ENCODE assay signal across 8 cellular contexts in the genomic region with DNA sequence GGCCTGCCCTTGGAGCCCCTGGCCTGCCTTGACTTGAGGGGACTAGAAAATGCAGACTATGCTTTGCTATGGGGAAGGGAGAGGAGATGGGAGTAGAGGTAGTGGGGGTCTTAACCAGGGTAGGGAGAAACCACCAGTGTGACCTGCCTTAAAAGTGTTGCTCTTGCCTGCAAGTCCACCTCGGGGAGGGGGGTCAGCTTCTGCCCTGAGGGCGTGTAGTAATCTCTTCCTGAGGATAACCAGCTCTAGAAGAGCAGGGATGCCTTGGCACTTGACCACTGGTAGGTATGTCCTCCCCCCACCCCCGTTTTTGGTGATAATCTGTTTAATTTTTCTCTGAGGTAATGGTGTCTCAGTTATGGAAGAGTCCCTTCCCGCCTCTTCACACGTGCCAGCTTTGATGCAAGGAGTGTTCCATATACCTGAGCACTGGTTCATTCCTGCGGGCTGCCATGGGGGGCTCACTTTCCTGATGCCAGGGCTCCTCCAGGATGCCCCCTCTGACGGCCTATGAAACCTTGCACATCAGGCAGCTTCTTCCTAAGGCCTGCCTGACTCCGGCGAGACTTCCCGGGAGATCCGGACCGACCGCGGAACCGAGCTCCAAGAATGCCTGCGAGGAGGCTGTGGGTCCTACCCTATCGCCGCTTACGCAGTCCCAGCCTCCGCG. TPM values are rescaled to one million over a fixed set of nuclear protein-coding genes. Genes with fewer than 3 reads are reported as not detected.
DNase-seq lines count a peak whose midpoint lies in the region; ATAC-seq and TF ChIP-seq lines count a peak whose summit lies in the region.

No MANE protein-coding gene starts in this region.

- no peak for TF ChIP-seq CTCF in testis (IDR thresholded peaks at IDR 0.05)

- no peaks in the 10 kb centered on the region for H3K9me3 ChIP-seq in testis

- no peaks in the 10 kb centered on the region for H3K27me3 ChIP-seq in testis

- intact Hi-C loops in testis (cut with DNase I; ENCODE audit: low total_unique reads) = no loop called here

- H3K4me1 ChIP-seq in testis = peaks cover 21% of the 10 kb centered on the region

- no peaks in the 10 kb centered on the region for H3K36me3 Mint-ChIP-seq in activated naive CD4-positive, alpha-beta T cell treated with anti-CD3 and anti-CD28 coated beads, Interleukin-2, amount 50 U/mL, for 24 hours
- peaks cover 55% of the 10 kb centered on the region for H3K36me3 Mint-ChIP-seq in activated T-helper 17 cell treated with anti-CD3 and anti-CD28 coated beads, Interleukin-2, amount 50 U/mL, for 72 hours (ENCODE audit: low read depth)

- H3K9me3 Mint-ChIP-seq in activated naive CD4-positive, alpha-beta T cell treated with anti-CD3 and anti-CD28 coated beads, Interleukin-2, amount 50 U/mL, for 24 hours = no peaks in the 10 kb centered on the region
- no peaks in the 10 kb centered on the region for H3K9me3 Mint-ChIP-seq in activated T-helper 17 cell treated with anti-CD3 and anti-CD28 coated beads, Interleukin-2, amount 50 U/mL, for 72 hours

- peak overlapping the region; percentile 91 for H3K27ac Mint-ChIP-seq in activated naive CD4-positive, alpha-beta T cell treated with anti-CD3 and anti-CD28 coated beads, Interleukin-2, amount 50 U/mL, for 24 hours
- H3K27ac Mint-ChIP-seq in activated T-helper 17 cell treated with anti-CD3 and anti-CD28 coated beads, Interleukin-2, amount 50 U/mL, for 72 hours = peak overlapping the region; percentile 93

- H3K27me3 Mint-ChIP-seq in activated naive CD4-positive, alpha-beta T cell treated with anti-CD3 and anti-CD28 coated beads, Interleukin-2, amount 50 U/mL, for 24 hours = no peaks in the 10 kb centered on the region
- H3K27me3 Mint-ChIP-seq in activated T-helper 17 cell treated with anti-CD3 and anti-CD28 coated beads, Interleukin-2, amount 50 U/mL, for 72 hours = no peaks in the 10 kb centered on the region

- peak overlapping the region; percentile 85 to 92 for H3K4me3 ChIP-seq in testis

- peaks cover 31% of the 10 kb centered on the region for H3K4me1 Mint-ChIP-seq in activated naive CD4-positive, alpha-beta T cell treated with anti-CD3 and anti-CD28 coated beads, Interleukin-2, amount 50 U/mL, for 24 hours
- H3K4me1 Mint-ChIP-seq in activated T-helper 17 cell treated with anti-CD3 and anti-CD28 coated beads, Interleukin-2, amount 50 U/mL, for 72 hours = peaks cover 22% of the 10 kb centered on the region

- H3K36me3 ChIP-seq in testis (ENCODE audit: low read depth, missing control alignments) = no peaks in the 10 kb centered on the region

- peak; percentile 1 for ATAC-seq in activated T-helper 17 cell treated with anti-CD3 and anti-CD28 coated beads, Interleukin-2, amount 50 U/mL, for 72 hours (replicated peaks)

- WGBS in testis, 2 donors = 2% methylated on average over 5 to 21 of the region's 21 CpGs

- DNase-seq in activated naive CD4-positive, alpha-beta T cell treated with anti-CD3 and anti-CD28 coated beads, Interleukin-2, amount 50 U/mL, for 16 hours = no peak
- DNase-seq in inferior parietal cortex (ENCODE audit: extremely low spot score) (peak; percentile 8), testis (no peak), NCI-H82 (lab: John Stamatoyannopoulos, UW) (no peak), NCI-H510A (lab: John Stamatoyannopoulos, UW) (no peak), cerebellar cortex (ENCODE audit: low spot score) (no peak)

- H3K27ac ChIP-seq in testis = peak overlapping the region; percentile 81 to 86

- peak overlapping the region; percentile 93 for H3K4me3 Mint-ChIP-seq in activated naive CD4-positive, alpha-beta T cell treated with anti-CD3 and anti-CD28 coated beads, Interleukin-2, amount 50 U/mL, for 24 hours
- H3K4me3 Mint-ChIP-seq in activated T-helper 17 cell treated with anti-CD3 and anti-CD28 coated beads, Interleukin-2, amount 50 U/mL, for 72 hours = peak overlapping the region; percentile 97

- no peak for TF ChIP-seq POLR2A in testis (IDR thresholded peaks at IDR 0.05)

RNA-seq across cellular contexts. Expression of gene P4HTM, which starts 0.8 kb away (rescaled TPM):
- 10 to 100 TPM; 32.2 to 44.9 TPM for total RNA-seq in activated T-helper 17 cell treated with anti-CD3 and anti-CD28 coated beads, Interleukin-2, amount 50 U/mL, for 72 hours
- total RNA-seq in testis = 100 to 1,000 TPM; 107 to 122 TPM
- polyA plus RNA-seq in testis (ENCODE audit: insufficient read depth, low read depth, low replicate concordance) = 52.3 TPM

RNA-seq across cellular contexts. Expression of gene WDR6, which starts 17.9 kb away (rescaled TPM):
- 100 to 1,000 TPM; 154 to 208 TPM for total RNA-seq in activated T-helper 17 cell treated with anti-CD3 and anti-CD28 coated beads, Interleukin-2, amount 50 U/mL, for 72 hours
- total RNA-seq in testis = 100 to 1,000 TPM; 171 to 172 TPM
- 92.0 TPM for polyA plus RNA-seq in testis (ENCODE audit: insufficient read depth, low read depth, low replicate concordance)

RNA-seq across cellular contexts. Expression of gene DALRD3, which starts 29.1 kb away (rescaled TPM):
- 10 to 100 TPM; 20.9 to 21.2 TPM for total RNA-seq in activated T-helper 17 cell treated with anti-CD3 and anti-CD28 coated beads, Interleukin-2, amount 50 U/mL, for 72 hours
- total RNA-seq in testis = 100 to 1,000 TPM in 1 of 2 donors, 10 to 100 TPM in 1; 92.0 to 106 TPM
- 121 TPM for polyA plus RNA-seq in testis (ENCODE audit: insufficient read depth, low read depth, low replicate concordance)

RNA-seq across cellular contexts. Expression of gene NDUFAF3, which starts 32.7 kb away (rescaled TPM):
- 10 to 100 TPM; 40.6 to 56.7 TPM for total RNA-seq in activated T-helper 17 cell treated with anti-CD3 and anti-CD28 coated beads, Interleukin-2, amount 50 U/mL, for 72 hours
- 100 to 1,000 TPM; 324 to 416 TPM for total RNA-seq in testis
- 544 TPM for polyA plus RNA-seq in testis (ENCODE audit: insufficient read depth, low read depth, low replicate concordance)

RNA-seq across cellular contexts. Expression of gene IMPDH2, which starts 39.9 kb away (rescaled TPM):
- 100 to 1,000 TPM; 460 to 479 TPM for total RNA-seq in activated T-helper 17 cell treated with anti-CD3 and anti-CD28 coated beads, Interleukin-2, amount 50 U/mL, for 72 hours
- 10 to 100 TPM; 93.0 to 98.5 TPM for total RNA-seq in testis
- polyA plus RNA-seq in testis (ENCODE audit: insufficient read depth, low read depth, low replicate concordance) = 95.0 TPM

Comparison
In these comparisons a context has a peak if more than half of its experiments do, and no peak if none do; other contexts are left out.
1. RNA of gene DALRD3, which starts 29.1 kb away (total RNA-seq): 92.0 to 106 TPM in testis; 20.9 to 21.2 TPM in activated T-helper 17 cell treated with anti-CD3 and anti-CD28 coated beads, Interleukin-2, amount 50 U/mL, for 72 hours; every median in the first group is over 4 times any median in the second.